16 cellular contexts compared by ENCODE assay signal in genomic region chr3:163878396-163878795, GRCh38.
"Had no signal": no experiment of that assay in that cellular context is flagged by ENCODE, and none has a peak within 500 bp of the region (broad histone marks: within the 10 kb centered on the region; RNA-seq: fewer than 3 reads in every experiment).

No MANE protein-coding gene starts in this region.

- H3K79me2 ChIP-seq: hepatocyte, parathyroid adenoma had no signal

- H2AFZ ChIP-seq: hepatocyte, parathyroid adenoma had no signal

- H3K4me3 ChIP-seq: adrenal gland, hepatocyte, left lung, thoracic aorta, upper lobe of right lung had no signal

- H3K9ac ChIP-seq: parathyroid adenoma had no signal

- H3K4me2 ChIP-seq: hepatocyte had no signal

- H3K27me3 ChIP-seq: adrenal gland, hepatocyte, left lung, upper lobe of right lung had no signal

- DNase-seq: activated CD4-positive, alpha-beta T cell treated with anti-CD3 and anti-CD28 coated beads for 4 hours; activated CD8-positive, alpha-beta T cell treated with anti-CD3 and anti-CD28 coated beads for 36 hours; activated effector memory CD4-positive, alpha-beta T cell treated with Interleukin-2 at 50 U/mL for 16 hours; activated T-cell treated with anti-CD3 and anti-CD28 coated beads, Interleukin-2, amount 50 U/mL, for 4 hours; adrenal gland; kidney; left lung; mammary epithelial cell; naive B cell; stimulated activated CD4-positive, alpha-beta T cell treated with anti-CD3 and anti-CD28 coated beads, Interleukin-2, amount 100 ng/mL, for 24 hours; upper lobe of right lung had no signal

- ATAC-seq: activated CD8-positive, alpha-beta T cell treated with anti-CD3 and anti-CD28 coated beads for 36 hours; activated T-cell treated with anti-CD3 and anti-CD28 coated beads, Interleukin-2, amount 50 U/mL, for 4 hours; esophagus mucosa; left lung; upper lobe of right lung; WTC11 had no signal

- H3K27ac ChIP-seq: adrenal gland, hepatocyte, left lung, parathyroid adenoma, thoracic aorta, upper lobe of right lung had no signal

- H3K4me1 ChIP-seq: adrenal gland, left lung, parathyroid adenoma, upper lobe of right lung had no signal

- H3K36me3 ChIP-seq: adrenal gland, left lung, thoracic aorta, upper lobe of right lung had no signal

- H3K9me3 ChIP-seq: adrenal gland, thoracic aorta, upper lobe of right lung had no signal
